ENCODE assay signal across 25 cellular contexts in genomic region chr17:31297090-31297489, GRCh38. TPM values are rescaled to one million over a fixed set of nuclear protein-coding genes. Genes with fewer than 3 reads are reported as not detected.
A peak's percentile ranks its signal among the peaks of the same experiment; 100 is the strongest.
DNase-seq lines count a peak whose midpoint lies in the region; ATAC-seq and TF ChIP-seq lines count a peak whose summit lies in the region.
"Had no signal": no experiment of that assay in that cellular context is flagged by ENCODE, and none has a peak within 500 bp of the region (broad histone marks: within the 10 kb centered on the region; RNA-seq: fewer than 3 reads in every experiment).

Gene OMG (minus strand): TSS chr17:31297239. CDS start chr17:31296331, 908 bp downstream.

- H3K36me3 ChIP-seq in fibroblast of lung (ENCODE audit: control insufficient read depth, insufficient read depth, low read length): no peaks in the 10 kb centered on the region
- H3K36me3 ChIP-seq in neural progenitor cell: no peaks in the 10 kb centered on the region
- H3K36me3 ChIP-seq: breast epithelium, thoracic aorta had no signal

- H3K4me1 ChIP-seq in fibroblast of lung (ENCODE audit: control insufficient read depth, extremely low read depth, insufficient read depth, low read length) (no peaks in the 10 kb centered on the region), neural progenitor cell (peaks cover 22% of the 10 kb centered on the region)
- H3K4me1 ChIP-seq: breast epithelium had no signal

- H4K20me1 ChIP-seq in fibroblast of lung (ENCODE audit: control insufficient read depth, extremely low read depth, insufficient read depth, low read length) (no peaks in the 10 kb centered on the region), neural progenitor cell (ENCODE audit: low read depth) (no peaks in the 10 kb centered on the region)

- no peak within 1 kb of the TSS for H3K4me3 Mint-ChIP-seq in T-helper 17 cell
- H3K4me3 Mint-ChIP-seq in neural progenitor cell: no peak within 1 kb of the TSS
- no peak within 1 kb of the TSS for H3K4me3 Mint-ChIP-seq in type B pancreatic cell
- H3K4me3 Mint-ChIP-seq: activated CD8-positive, alpha-beta T cell treated with anti-CD3 and anti-CD28 coated beads for 36 hours; activated naive CD8-positive, alpha-beta T cell treated with anti-CD3 and anti-CD28 coated beads, Interleukin-2, amount 50 U/mL, for 24 hours; CD4-positive, alpha-beta memory T cell; memory B cell; stimulated activated memory B cell treated with anti-CD40 and anti-IgM and Interleukin-4, amounts not matched to agents 10 μg/mL and 1 μg/mL and 100 μg/mL, for 72 hours had no signal

- intact Hi-C loops in Right ventricle myocardium superior (cut with DNase I): no loop called here

- H2AFZ ChIP-seq in fibroblast of lung (ENCODE audit: low read length) (no peak within 1 kb of the TSS), neural progenitor cell (replicated peaks) (no peak within 1 kb of the TSS)

- TF ChIP-seq CTCF in fibroblast of lung (conservative IDR thresholded peaks at IDR 0.05 in 1 of 2, IDR thresholded peaks at IDR 0.05 in 1 of 2; ENCODE audit: low read depth in 1 of 2, low read length in 2 of 2) (no peak), neural progenitor cell (IDR thresholded peaks at IDR 0.05) (no peak), type B pancreatic cell (conservative IDR thresholded peaks at IDR 0.05) (no peak)

- DNase-seq in T-helper 17 cell (no peak), fibroblast of lung (ENCODE audit: low read depth in 2 of 2) (no peak), neural progenitor cell (ENCODE audit: low spot score) (peak; percentile 30), type B pancreatic cell (ENCODE audit: extremely low spot score, unreplicated experiment) (no peak), NCI-H1092 treated with DMSO at 0.1 percent for 48 hours (lab: John Stamatoyannopoulos, UW) (no peak), Right ventricle myocardium superior (no peak), NCI-H1092 (lab: John Stamatoyannopoulos, UW) (no peak)
- DNase-seq: activated CD4-positive, alpha-beta T cell treated with anti-CD3 and anti-CD28 coated beads for 1 hour; activated CD8-positive, alpha-beta T cell treated with anti-CD3 and anti-CD28 coated beads for 36 hours; activated effector memory CD4-positive, alpha-beta T cell treated with anti-CD3 and anti-CD28 coated beads, Interleukin-2, amount 50 U/mL, for 16 hours; activated naive CD8-positive, alpha-beta T cell treated with anti-CD3 and anti-CD28 coated beads, Interleukin-2, amount 50 U/mL, for 24 hours; CD4-positive, alpha-beta memory T cell; NCI-H1436; NCI-H510A treated with DMSO at 0.1 percent for 48 hours; NK-92 treated with Interleukin-12 subunit alpha and Interleukin-12 subunit beta, amount 100 ng/mL, for 24 hours; right cardiac atrium; SIG-M5; stimulated activated CD4-positive, alpha-beta T cell treated with anti-CD3 and anti-CD28 coated beads, Interleukin-4, amount 100 ng/mL, for 1 hour had no signal

- H3K79me2 ChIP-seq in fibroblast of lung (ENCODE audit: control insufficient read depth, insufficient read depth, low read length): no peaks in the 10 kb centered on the region
- no peaks in the 10 kb centered on the region for H3K79me2 ChIP-seq in neural progenitor cell (ENCODE audit: low read depth)

- H3K9ac ChIP-seq in fibroblast of lung (ENCODE audit: insufficient read depth, low read length) (no peak within 1 kb of the TSS), neural progenitor cell (no peak within 1 kb of the TSS)

- H3F3A ChIP-seq in neural progenitor cell (ENCODE audit: low read depth): no peaks in the 10 kb centered on the region

- H3K9me3 Mint-ChIP-seq in neural progenitor cell (no peaks in the 10 kb centered on the region), type B pancreatic cell (no peaks in the 10 kb centered on the region)
- H3K9me3 Mint-ChIP-seq: activated CD8-positive, alpha-beta T cell treated with anti-CD3 and anti-CD28 coated beads for 36 hours; activated naive CD8-positive, alpha-beta T cell treated with anti-CD3 and anti-CD28 coated beads, Interleukin-2, amount 50 U/mL, for 24 hours; CD4-positive, alpha-beta memory T cell; memory B cell; stimulated activated memory B cell treated with anti-CD40 and anti-IgM and Interleukin-4, amounts not matched to agents 10 μg/mL and 1 μg/mL and 100 μg/mL, for 72 hours had no signal

- no peak within 1 kb of the TSS for H3K4me2 ChIP-seq in fibroblast of lung (ENCODE audit: extremely low read depth, insufficient read depth, low read length)
- peak within 1 kb of the TSS; percentile 8 for H3K4me2 ChIP-seq in neural progenitor cell

- H3K27me3 ChIP-seq in fibroblast of lung (ENCODE audit: control insufficient read depth, insufficient read depth, low read length): no peaks in the 10 kb centered on the region
- no peaks in the 10 kb centered on the region for H3K27me3 ChIP-seq in neural progenitor cell
- H3K27me3 ChIP-seq: breast epithelium had no signal

- H3K27ac ChIP-seq in fibroblast of lung (ENCODE audit: insufficient read depth, low read length): no peak within 1 kb of the TSS
- H3K27ac ChIP-seq in neural progenitor cell: peak within 1 kb of the TSS; percentile 15
- H3K27ac ChIP-seq: breast epithelium, thoracic aorta had no signal

- H3K27ac Mint-ChIP-seq in T-helper 17 cell: peak within 1 kb of the TSS; percentile 14
- no peak within 1 kb of the TSS for H3K27ac Mint-ChIP-seq in neural progenitor cell
- no peak within 1 kb of the TSS for H3K27ac Mint-ChIP-seq in type B pancreatic cell
- H3K27ac Mint-ChIP-seq: activated CD8-positive, alpha-beta T cell treated with anti-CD3 and anti-CD28 coated beads for 36 hours; activated naive CD8-positive, alpha-beta T cell treated with anti-CD3 and anti-CD28 coated beads, Interleukin-2, amount 50 U/mL, for 24 hours; memory B cell; stimulated activated memory B cell treated with anti-CD40 and anti-IgM and Interleukin-4, amounts not matched to agents 10 μg/mL and 1 μg/mL and 100 μg/mL, for 72 hours had no signal

- ATAC-seq in T-helper 17 cell (no peak), Right ventricle myocardium superior (ENCODE audit: poor library complexity) (no peak)
- ATAC-seq: activated CD8-positive, alpha-beta T cell treated with anti-CD3 and anti-CD28 coated beads for 36 hours; activated naive CD8-positive, alpha-beta T cell treated with anti-CD3 and anti-CD28 coated beads, Interleukin-2, amount 50 U/mL, for 24 hours; right cardiac atrium; stimulated activated memory B cell treated with anti-CD40 and anti-IgM and Interleukin-4, amounts not matched to agents 10 μg/mL and 1 μg/mL and 100 μg/mL, for 72 hours had no signal

- H3K9me3 ChIP-seq in T-helper 17 cell (ENCODE audit: control insufficient read depth, low read length, poor library complexity, severe bottlenecking) (no peaks in the 10 kb centered on the region), fibroblast of lung (ENCODE audit: control insufficient read depth, insufficient read depth, low read depth, low read length) (no peaks in the 10 kb centered on the region), neural progenitor cell (ENCODE audit: low read depth) (no peaks in the 10 kb centered on the region)
- H3K9me3 ChIP-seq: breast epithelium, thoracic aorta had no signal

- H3K36me3 Mint-ChIP-seq in T-helper 17 cell (ENCODE audit: low read depth): no peaks in the 10 kb centered on the region
- H3K36me3 Mint-ChIP-seq in neural progenitor cell: no peaks in the 10 kb centered on the region
- H3K36me3 Mint-ChIP-seq in type B pancreatic cell: peaks cover 7% of the 10 kb centered on the region
- H3K36me3 Mint-ChIP-seq: memory B cell had no signal

- H3K27me3 Mint-ChIP-seq in T-helper 17 cell (no peaks in the 10 kb centered on the region), neural progenitor cell (ENCODE audit: insufficient read depth, low read depth) (no peaks in the 10 kb centered on the region), type B pancreatic cell (no peaks in the 10 kb centered on the region)
- H3K27me3 Mint-ChIP-seq: activated CD8-positive, alpha-beta T cell treated with anti-CD3 and anti-CD28 coated beads for 36 hours; activated naive CD8-positive, alpha-beta T cell treated with anti-CD3 and anti-CD28 coated beads, Interleukin-2, amount 50 U/mL, for 24 hours; CD4-positive, alpha-beta memory T cell; memory B cell; stimulated activated memory B cell treated with anti-CD40 and anti-IgM and Interleukin-4, amounts not matched to agents 10 μg/mL and 1 μg/mL and 100 μg/mL, for 72 hours had no signal

- H3K4me1 Mint-ChIP-seq in T-helper 17 cell (peaks cover 4% of the 10 kb centered on the region), neural progenitor cell (peaks cover 3% of the 10 kb centered on the region), type B pancreatic cell (ENCODE audit: unreplicated experiment) (no peaks in the 10 kb centered on the region)

- H3K4me3 ChIP-seq in fibroblast of lung (replicated peaks in 1 of 4; ENCODE audit: control extremely low read depth in 1 of 4, insufficient read depth in 1 of 4, low read depth in 3 of 4, low read length in 4 of 4) (no peak within 1 kb of the TSS), neural progenitor cell (no peak within 1 kb of the TSS)
- H3K4me3 ChIP-seq: breast epithelium, thoracic aorta had no signal

RNA-seq across cellular contexts. Expression of gene OMG, which starts in this region (rescaled TPM):
- under 1 TPM; 0.60 to 0.65 TPM for total RNA-seq in T-helper 17 cell
- 26.8 and 57.0 TPM in 2 replicates for total RNA-seq in fibroblast of lung
- 17.3 and 19.7 TPM in 2 replicates for polyA plus RNA-seq in fibroblast of lung
- polyA plus RNA-seq in fibroblast of lung (2012): 10.3 and 12.7 TPM in 2 replicates
- 3.0 TPM in 1 of 2 replicates, not detected in the other for polyA minus RNA-seq in fibroblast of lung (ENCODE audit: low replicate concordance)
- total RNA-seq in neural progenitor cell (ENCODE audit: low replicate concordance): not detected in 2 replicates
- not detected in 2 replicates for total RNA-seq in type B pancreatic cell (ENCODE audit: low replicate concordance)
- not detected for total RNA-seq in Right ventricle myocardium superior
- total RNA-seq: HT-29, kidney epithelial cell, M059J, right cardiac atrium, thoracic aorta had no signal

Comparison
In these comparisons a context has a peak if more than half of its experiments do, and no peak if none do; other contexts are left out.
1. RNA of gene OMG (total RNA-seq): 26.8 to 57.0 TPM in fibroblast of lung; 0.60 to 0.65 TPM in T-helper 17 cell, not detected in type B pancreatic cell, not detected in neural progenitor cell and not detected in Right ventricle myocardium superior (single experiment); every median in the first group is over 10 times any median in the second.
2. Peak in DNase-seq, H3K27ac ChIP-seq and H3K4me2 ChIP-seq in neural progenitor cell; RNA of the gene not detected or under 1 TPM.